8 cellular contexts compared by ENCODE assay signal in genomic region chr7:131105294-131105802, GRCh38.
DNase-seq lines count a peak whose midpoint lies in the region; ATAC-seq and TF ChIP-seq lines count a peak whose summit lies in the region.

No MANE protein-coding gene starts in this region.

- peak overlapping the region; percentile 49 for H3K4me3 ChIP-seq in colonic mucosa
- peak overlapping the region; percentile 69 to 74 for H3K4me3 ChIP-seq in mucosa of rectum (ENCODE audit: low read length in 2 of 2)

- no peak for ATAC-seq in GM21381 (IDR thresholded peaks at IDR 0.05; ENCODE audit: unreplicated experiment)

- DNase-seq in NCI-H1092 treated with DMSO at 0.1 percent for 48 hours (lab: John Stamatoyannopoulos, UW) = peak; percentile 41
- DNase-seq in NCI-H1092 (lab: John Stamatoyannopoulos, UW) = no peak
- DNase-seq in NCI-H526 (lab: John Stamatoyannopoulos, UW) = peak; percentile 16 to 89
- DNase-seq in colonic mucosa = no peak
- DNase-seq in middle frontal gyrus (ENCODE audit: extremely low spot score, low spot score) = no peak
- DNase-seq in GF-D8 (lab: John Stamatoyannopoulos, UW) = no peak

- intact Hi-C loops in colonic mucosa (cut with DNase I) = loop anchor here (10.0 kb wide), 2 partner anchors 219 to 319 kb away; partner anchors contain the start of gene MKLN1

- H3K4me1 ChIP-seq in colonic mucosa (peaks cover 1% of the 10 kb centered on the region), mucosa of rectum (ENCODE audit: control insufficient read depth in 2 of 2, insufficient read depth in 2 of 2, low read length in 2 of 2) (peaks cover 14 to 24% of the 10 kb centered on the region in 2 donors)

- no peaks in the 10 kb centered on the region for H3K9me3 ChIP-seq in colonic mucosa
- H3K9me3 ChIP-seq in mucosa of rectum (ENCODE audit: control insufficient read depth in 2 of 2, low read length in 2 of 2) = no peaks in the 10 kb centered on the region

- H3K9ac ChIP-seq in colonic mucosa (ENCODE audit: low read depth in 2 of 2, low read length in 2 of 2) (peak overlapping the region; percentile 78 to 79), mucosa of rectum (ENCODE audit: low read depth in 1 of 2, low read length in 2 of 2) (peak overlapping the region; percentile 53 to 68)

- H3K36me3 ChIP-seq in colonic mucosa (no peaks in the 10 kb centered on the region), mucosa of rectum (ENCODE audit: control insufficient read depth in 2 of 2, insufficient read depth in 2 of 2, low read length in 2 of 2) (peaks cover 0 to 3% of the 10 kb centered on the region in 2 donors)

- H3K27me3 ChIP-seq in colonic mucosa (no peaks in the 10 kb centered on the region), mucosa of rectum (ENCODE audit: control insufficient read depth in 2 of 2, insufficient read depth in 2 of 2, low read length in 2 of 2) (peaks cover 3 to 10% of the 10 kb centered on the region in 2 donors)

- TF ChIP-seq CTCF in colonic mucosa (IDR thresholded peaks at IDR 0.05) = no peak

- H3K27ac ChIP-seq in colonic mucosa (peak overlapping the region; percentile 68), mucosa of rectum (ENCODE audit: low read depth in 2 of 2, low read length in 2 of 2) (peak overlapping the region; percentile 69 to 75)

Comparison
In these comparisons a context has a peak if more than half of its experiments do, and no peak if none do; other contexts are left out.
1. DNase-seq: peak in NCI-H1092 treated with DMSO at 0.1 percent for 48 hours (single experiment) and NCI-H526 (2 of 2); none in NCI-H1092 (single experiment), colonic mucosa (single experiment), middle frontal gyrus (single experiment) and GF-D8 (single experiment).